Comparison of ENCODE assay signal across 8 cellular contexts in genomic region chr18:12838178-12838634, GRCh38. TPM values are rescaled to one million over a fixed set of nuclear protein-coding genes. Genes with fewer than 3 reads are reported as not detected.
DNase-seq lines count a peak whose midpoint lies in the region; ATAC-seq and TF ChIP-seq lines count a peak whose summit lies in the region.

No MANE protein-coding gene starts in this region.

- H3K4me3 ChIP-seq in skeletal muscle cell (ENCODE audit: low read depth, low read length), result no peak overlapping the region

- TF ChIP-seq CTCF in CD4-positive, alpha-beta T cell (IDR thresholded peaks at IDR 0.05), result no peak
- TF ChIP-seq CTCF in WTC11 (IDR thresholded peaks at IDR 0.05) (no peak), foreskin keratinocyte (conservative IDR thresholded peaks at IDR 0.05) (no peak)

- ATAC-seq in CD4-positive, alpha-beta T cell (ENCODE audit: poor library complexity), result no peak
- ATAC-seq in WTC11 (peak; percentile 75), foreskin keratinocyte (peak; percentile 89), HG03571 (IDR thresholded peaks at IDR 0.05; ENCODE audit: unreplicated experiment) (no peak), HG03378 (IDR thresholded peaks at IDR 0.05; ENCODE audit: unreplicated experiment) (no peak)

- peaks cover 38% of the 10 kb centered on the region for H3K4me1 ChIP-seq in foreskin keratinocyte

- H3K4me1 Mint-ChIP-seq in CD4-positive, alpha-beta T cell (ENCODE audit: low read depth), result peaks cover 55% of the 10 kb centered on the region
- peaks cover 48% of the 10 kb centered on the region for H3K4me1 Mint-ChIP-seq in WTC11

- peaks cover 41% of the 10 kb centered on the region for H3K36me3 Mint-ChIP-seq in CD4-positive, alpha-beta T cell (ENCODE audit: low read depth)
- 0 out of 2 replicates have a peak, but pooled peaks cover 6% of the 10 kb centered on the region for H3K36me3 Mint-ChIP-seq in WTC11

- H3K27ac Mint-ChIP-seq in CD4-positive, alpha-beta T cell, result peak overlapping the region; percentile 77
- peak overlapping the region; percentile 64 for H3K27ac Mint-ChIP-seq in WTC11

- no peaks in the 10 kb centered on the region for H3K27me3 ChIP-seq in CD4-positive, alpha-beta T cell (ENCODE audit: control insufficient read depth, insufficient read depth, low read length)
- no peaks in the 10 kb centered on the region for H3K27me3 ChIP-seq in foreskin keratinocyte

- H3K4me3 Mint-ChIP-seq in CD4-positive, alpha-beta T cell, result peak overlapping the region; percentile 30
- no peak overlapping the region for H3K4me3 Mint-ChIP-seq in WTC11

- DNase-seq in CD4-positive, alpha-beta T cell, result no peak
- peak; percentile 78 for DNase-seq in HuH-7.5 (ENCODE audit: low spot score)
- DNase-seq in WTC11 (ENCODE audit: low spot score), result no peak
- DNase-seq in foreskin keratinocyte, result peak; percentile 86 to 94
- DNase-seq in skeletal muscle cell (ENCODE audit: low read depth), result peak; percentile 90
- no peak for DNase-seq in NCI-H2171 (lab: John Stamatoyannopoulos, UW)

- CTCF ChIA-PET in CD4-positive, alpha-beta T cell (lab: Charles Lee), result no interaction called here
- CTCF ChIA-PET in WTC11 (lab: Charles Lee), result interaction anchor here (1.4 kb wide), 1 partner anchor 96 kb away, joined by 3 read pairs; no protein-coding TSS in a partner anchor

- H3K9me3 ChIP-seq in CD4-positive, alpha-beta T cell (ENCODE audit: control insufficient read depth, low read length), result no peaks in the 10 kb centered on the region

- POLR2A ChIA-PET in CD4-positive, alpha-beta T cell (lab: Charles Lee), result interaction anchor here (1.4 kb wide), 1 partner anchor 45 kb away, joined by 3 read pairs; no protein-coding TSS in a partner anchor
- POLR2A ChIA-PET in WTC11 (lab: Charles Lee), result no interaction called here

- no peaks in the 10 kb centered on the region for H3K9me3 Mint-ChIP-seq in CD4-positive, alpha-beta T cell
- no peaks in the 10 kb centered on the region for H3K9me3 Mint-ChIP-seq in WTC11

- intact Hi-C loops in CD4-positive, alpha-beta T cell (cut with DNase I, micrococcal nuclease), result loop anchor here in 1 of 2 experiments (2.0 to 5.0 kb wide), 2 partner anchors 36 to 45 kb away; no protein-coding TSS in a partner anchor

- no peak overlapping the region for H3K27ac ChIP-seq in CD4-positive, alpha-beta T cell (ENCODE audit: low read depth, low read length)
- peak overlapping the region; percentile 92 for H3K27ac ChIP-seq in foreskin keratinocyte

- no peaks in the 10 kb centered on the region for H3K27me3 Mint-ChIP-seq in CD4-positive, alpha-beta T cell
- H3K27me3 Mint-ChIP-seq in WTC11 (ENCODE audit: low read depth), result no peaks in the 10 kb centered on the region

TF ChIP-seq in WTC11, 78 proteins besides CTCF, POLR2A, EP300 and RAD21:
- TF ChIP-seq MYBL2 (CRISPR knock-in tag; IDR thresholded peaks at IDR 0.05) (no peak), KAT7 (CRISPR knock-in tag; IDR thresholded peaks at IDR 0.05; ENCODE audit: borderline replicate concordance) (no peak), USF1 (CRISPR knock-in tag; IDR thresholded peaks at IDR 0.05) (no peak), HMGA2 (CRISPR knock-in tag; IDR thresholded peaks at IDR 0.05) (no peak), ZNF423 (CRISPR knock-in tag; IDR thresholded peaks at IDR 0.05) (no peak), RELA (CRISPR knock-in tag; IDR thresholded peaks at IDR 0.05; ENCODE audit: borderline replicate concordance) (no peak), MLX (CRISPR knock-in tag; IDR thresholded peaks at IDR 0.05) (no peak), AFF4 (CRISPR knock-in tag; IDR thresholded peaks at IDR 0.05; ENCODE audit: borderline replicate concordance) (no peak), FOXJ3 (CRISPR knock-in tag; IDR thresholded peaks at IDR 0.05; ENCODE audit: borderline replicate concordance) (no peak), GABPB1 (CRISPR knock-in tag; IDR thresholded peaks at IDR 0.05) (no peak), ZNF138 (CRISPR knock-in tag; conservative IDR thresholded peaks at IDR 0.05) (no peak), MXD4 (CRISPR knock-in tag; IDR thresholded peaks at IDR 0.05; ENCODE audit: borderline replicate concordance) (no peak), ATF2 (CRISPR knock-in tag; IDR thresholded peaks at IDR 0.05; ENCODE audit: borderline replicate concordance, low read depth) (no peak)

RNA-seq across cellular contexts. Expression of gene PTPN2, which starts 45.8 kb away (rescaled TPM):
- total RNA-seq in CD4-positive, alpha-beta T cell, result 10 to 100 TPM; 49.4 to 53.8 TPM
- total RNA-seq in WTC11 (2021) (37.7 to 45.3 TPM (median 43.3 TPM) in 3 replicates), foreskin keratinocyte (42.0 and 44.5 TPM in 2 replicates)
- polyA plus RNA-seq in foreskin keratinocyte, result 24.2 and 33.5 TPM in 2 replicates

Comparison
In these comparisons a context has a peak if more than half of its experiments do, and no peak if none do; other contexts are left out.
1. ATAC-seq: peak in WTC11 (single experiment) and foreskin keratinocyte (single experiment); none in CD4-positive, alpha-beta T cell (single experiment), HG03571 (single experiment) and HG03378 (single experiment).
2. DNase-seq: peak in HuH-7.5 (single experiment), foreskin keratinocyte (2 of 2) and skeletal muscle cell (single experiment); none in CD4-positive, alpha-beta T cell (0 of 10), WTC11 (single experiment) and NCI-H2171 (single experiment).